ENCODE assay signal across 25 cellular contexts in the genomic region with DNA sequence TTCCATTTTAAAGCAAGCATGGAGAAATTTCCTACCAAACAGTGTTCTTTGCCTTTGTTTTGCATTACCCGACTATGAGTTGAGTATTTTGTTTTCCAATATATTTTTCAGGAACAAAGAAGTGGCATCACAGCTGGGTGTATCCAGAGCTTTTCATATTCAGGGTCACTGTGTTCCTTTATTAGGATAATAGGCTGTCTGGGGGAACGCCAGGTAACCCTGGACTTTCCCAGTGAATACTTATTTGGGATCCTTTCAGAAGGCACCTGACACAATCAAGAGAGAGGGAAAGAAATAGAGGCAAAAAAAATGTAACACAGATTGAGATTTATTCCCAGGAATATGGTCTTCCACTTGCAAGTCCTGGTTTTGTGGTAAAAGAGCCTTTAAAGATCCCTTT. TPM values are rescaled to one million over a fixed set of nuclear protein-coding genes. Genes with fewer than 3 reads are reported as not detected.
"Had no signal": no experiment of that assay in that cellular context is flagged by ENCODE, and none has a peak within 500 bp of the region (broad histone marks: within the 10 kb centered on the region; RNA-seq: fewer than 3 reads in every experiment).

No MANE protein-coding gene starts in this region.

- H3K9me3 Mint-ChIP-seq: endodermal cell; immature natural killer cell; naive B cell; nephron progenitor cell; stimulated activated naive B cell treated with anti-CD40 and anti-IgM and Interleukin-4, amounts not matched to agents 10 μg/mL and 1 μg/mL and 100 μg/mL, for 72 hours; stimulated activated naive CD8-positive, alpha-beta T cell treated with anti-CD3 and anti-CD28 coated beads, Interleukin-15, amount 100 ng/mL, for 72 hours had no signal

- H3K4me3 ChIP-seq: coronary artery, left lung, lung, psoas muscle, spleen, testis, tibial nerve had no signal

- H3K27ac Mint-ChIP-seq: immature natural killer cell; naive B cell; stimulated activated naive B cell treated with anti-CD40 and anti-IgM and Interleukin-4, amounts not matched to agents 10 μg/mL and 1 μg/mL and 100 μg/mL, for 72 hours; stimulated activated naive CD8-positive, alpha-beta T cell treated with anti-CD3 and anti-CD28 coated beads, Interleukin-15, amount 100 ng/mL, for 72 hours had no signal

- H3K27me3 ChIP-seq: left lung, neutrophil, testis, tibial nerve had no signal

- H3K4me1 ChIP-seq: left lung, psoas muscle, tibial nerve had no signal

- H3K36me3 Mint-ChIP-seq: immature natural killer cell; naive B cell; stimulated activated naive B cell treated with anti-CD40 and anti-IgM and Interleukin-4, amounts not matched to agents 10 μg/mL and 1 μg/mL and 100 μg/mL, for 72 hours had no signal

- H3K4me3 Mint-ChIP-seq: endodermal cell; immature natural killer cell; naive B cell; nephron progenitor cell; stimulated activated naive B cell treated with anti-CD40 and anti-IgM and Interleukin-4, amounts not matched to agents 10 μg/mL and 1 μg/mL and 100 μg/mL, for 72 hours; stimulated activated naive CD8-positive, alpha-beta T cell treated with anti-CD3 and anti-CD28 coated beads, Interleukin-15, amount 100 ng/mL, for 72 hours had no signal

- DNase-seq: effector CD4-positive, alpha-beta T cell; erythroblast; foreskin keratinocyte; immature natural killer cell; left lung; mesenchymal stem cell; midbrain; naive B cell; nephron progenitor cell; psoas muscle; retina; spleen; stimulated activated CD4-positive, alpha-beta T cell treated with anti-CD3 and anti-CD28 coated beads, Interleukin-15, amount 100 ng/mL, for 24 hours; stimulated activated CD4-positive, alpha-beta T cell treated with anti-CD3 and anti-CD28 coated beads, Interleukin-1b, Interleukin-23, amount 100 ng/mL, for 48 hours; stimulated activated CD4-positive, alpha-beta T cell treated with anti-CD3 and anti-CD28 coated beads, Interleukin-4, amount 100 ng/mL, for 4 hours; stimulated activated naive B cell treated with anti-CD40 and anti-IgM and Interleukin-4, amounts not matched to agents 10 μg/mL and 1 μg/mL and 100 μg/mL, for 72 hours; stimulated activated naive CD8-positive, alpha-beta T cell treated with anti-CD3 and anti-CD28 coated beads, Interleukin-15, amount 100 ng/mL, for 72 hours; testis had no signal

- H3K9me3 ChIP-seq: left lung, neutrophil, psoas muscle, spleen, testis, tibial nerve had no signal

- H3K27ac ChIP-seq: coronary artery, foreskin keratinocyte, left lung, neutrophil, psoas muscle, spleen, testis, tibial nerve had no signal

- H3K36me3 ChIP-seq: left lung, neutrophil, spleen, tibial nerve had no signal

- ATAC-seq: foreskin keratinocyte; left lung; psoas muscle; sciatic nerve; stimulated activated naive B cell treated with anti-CD40 and anti-IgM and Interleukin-4, amounts not matched to agents 10 μg/mL and 1 μg/mL and 100 μg/mL, for 72 hours; stimulated activated naive CD8-positive, alpha-beta T cell treated with anti-CD3 and anti-CD28 coated beads, Interleukin-15, amount 100 ng/mL, for 72 hours had no signal

- H3K4me1 Mint-ChIP-seq: immature natural killer cell; naive B cell; stimulated activated naive B cell treated with anti-CD40 and anti-IgM and Interleukin-4, amounts not matched to agents 10 μg/mL and 1 μg/mL and 100 μg/mL, for 72 hours; stimulated activated naive CD8-positive, alpha-beta T cell treated with anti-CD3 and anti-CD28 coated beads, Interleukin-15, amount 100 ng/mL, for 72 hours had no signal

RNA-seq across cellular contexts. Expression of gene PAQR5, which starts 44.4 kb away (rescaled TPM):
- total RNA-seq: dermis microvascular lymphatic vessel endothelial cell had no signal
